Comparison of ENCODE assay signal across 8 cellular contexts in genomic region chr10:58334817-58335305, GRCh38. TPM values are rescaled to one million over a fixed set of nuclear protein-coding genes. Genes with fewer than 3 reads are reported as not detected.
A peak's percentile ranks its signal among the peaks of the same experiment; 100 is the strongest.
DNase-seq lines count a peak whose midpoint lies in the region; ATAC-seq and TF ChIP-seq lines count a peak whose summit lies in the region.

Gene UBE2D1 (plus strand): TSS chr10:58335006. CDS start chr10:58335202, 196 bp downstream.

- no peaks in the 10 kb centered on the region for H3K9me3 ChIP-seq in liver (ENCODE audit: control insufficient read depth in 4 of 4, low read length in 3 of 4)

- no peak for TF ChIP-seq CTCF in liver (IDR thresholded peaks at IDR 0.05; ENCODE audit: low read depth, low read length, missing input control)

- no peak for TF ChIP-seq RAD21 in liver (IDR thresholded peaks at IDR 0.05)

- peak within 1 kb of the TSS; percentile 65 to 91 (median 91) for H3K4me3 ChIP-seq in liver (ENCODE audit: low read depth in 1 of 3, low read length in 3 of 3)

- no peaks in the 10 kb centered on the region for H3K27me3 ChIP-seq in liver (ENCODE audit: control insufficient read depth in 4 of 4, insufficient read depth in 4 of 4, low read length in 3 of 4)

- peak; percentile 77 for DNase-seq in AML-193 (lab: John Stamatoyannopoulos, UW)
- peak; percentile 38 to 85 for DNase-seq in NCI-H526 (lab: John Stamatoyannopoulos, UW)
- peak; percentile 82 to 84 for DNase-seq in activated CD4-positive, alpha-beta T cell treated with anti-CD3 and anti-CD28 coated beads, Interleukin-2, amount 50 U/mL, for 4 hours
- DNase-seq in dermis microvascular lymphatic vessel endothelial cell (ENCODE audit: low read depth in 2 of 2) = peak; percentile 14 to 73
- DNase-seq in stimulated activated CD4-positive, alpha-beta T cell treated with anti-CD3 and anti-CD28 coated beads, Interleukin-4, amount 100 ng/mL, for 4 hours = peak; percentile 83 to 86

- no peaks in the 10 kb centered on the region for H3K36me3 ChIP-seq in liver (ENCODE audit: control insufficient read depth in 4 of 4, insufficient read depth in 3 of 4, low read depth in 1 of 4, low read length in 3 of 4)

- peak within 1 kb of the TSS; percentile 52 to 83 for H3K9ac ChIP-seq in liver (ENCODE audit: low read depth in 1 of 2, low read length in 2 of 2)

- ATAC-seq in GM19025 (IDR thresholded peaks at IDR 0.05; ENCODE audit: low read depth, unreplicated experiment) (peak; percentile 97), HG03280 (IDR thresholded peaks at IDR 0.05; ENCODE audit: unreplicated experiment) (peak; percentile 94)

- peaks cover 2 to 18% (median 7%) of the 10 kb centered on the region in 4 donors for H3K4me1 ChIP-seq in liver (ENCODE audit: control insufficient read depth in 4 of 4, insufficient read depth in 4 of 4, low read length in 3 of 4)

- H3K27ac ChIP-seq in liver (ENCODE audit: low read depth in 1 of 2, low read length in 2 of 2) = peak within 1 kb of the TSS; percentile 69 to 80

- WGBS in liver = under 1% methylated on average over 49 of the region's 49 CpGs

TF ChIP-seq in liver, 16 proteins besides CTCF, POLR2A, EP300 and RAD21:
- peak; percentile 38 for TF ChIP-seq YY1 (IDR thresholded peaks at IDR 0.05)
- TF ChIP-seq, protein P1, sequence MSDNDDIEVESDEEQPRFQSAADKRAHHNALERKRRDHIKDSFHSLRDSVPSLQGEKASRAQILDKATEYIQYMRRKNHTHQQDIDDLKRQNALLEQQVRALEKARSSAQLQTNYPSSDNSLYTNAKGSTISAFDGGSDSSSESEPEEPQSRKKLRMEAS (IDR thresholded peaks at IDR 0.05) = peak; percentile 38
- no peak for TF ChIP-seq JUND (IDR thresholded peaks at IDR 0.05)
- no peak for TF ChIP-seq HNF4G (IDR thresholded peaks at IDR 0.05)
- TF ChIP-seq ZBTB33 (IDR thresholded peaks at IDR 0.05) = no peak
- TF ChIP-seq RXRA (IDR thresholded peaks at IDR 0.05) = peak in 1 of 2 donors; percentile 30
- TF ChIP-seq SP1 (IDR thresholded peaks at IDR 0.05) = no peak
- TF ChIP-seq NR2F2 (IDR thresholded peaks at IDR 0.05) = no peak
- peak in 1 of 2 donors; percentile 39 for TF ChIP-seq GABPA (IDR thresholded peaks at IDR 0.05 in 1 of 2, conservative IDR thresholded peaks at IDR 0.05 in 1 of 2)
- peak in 1 of 2 donors; percentile 11 for TF ChIP-seq EGR1 (IDR thresholded peaks at IDR 0.05; ENCODE audit: low read depth in 2 of 2)
- peak; percentile 79 for TF ChIP-seq REST (IDR thresholded peaks at IDR 0.05)
- peak; percentile 90 for TF ChIP-seq TAF1 (conservative IDR thresholded peaks at IDR 0.05)
- TF ChIP-seq FOXA1 (IDR thresholded peaks at IDR 0.05) = no peak
- no peak for TF ChIP-seq HNF4A (conservative IDR thresholded peaks at IDR 0.05)
- TF ChIP-seq, protein P2, sequence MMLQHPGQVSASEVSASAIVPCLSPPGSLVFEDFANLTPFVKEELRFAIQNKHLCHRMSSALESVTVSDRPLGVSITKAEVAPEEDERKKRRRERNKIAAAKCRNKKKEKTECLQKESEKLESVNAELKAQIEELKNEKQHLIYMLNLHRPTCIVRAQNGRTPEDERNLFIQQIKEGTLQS (IDR thresholded peaks at IDR 0.05) = no peak
- no peak for TF ChIP-seq FOXA2 (IDR thresholded peaks at IDR 0.05)

RNA-seq across cellular contexts. Expression of gene UBE2D1, which starts in this region (rescaled TPM):
- 5.9 and 7.8 TPM in 2 replicates for total RNA-seq in dermis microvascular lymphatic vessel endothelial cell
- total RNA-seq in liver = 1 to 10 TPM; 4.9 to 6.7 TPM
- polyA plus RNA-seq in liver = 1 to 10 TPM; 3.5 to 6.8 TPM

Comparison
In these comparisons a context has a peak if more than half of its experiments do, and no peak if none do; other contexts are left out.
1. Peak in every context shown above with its lines: DNase-seq, ATAC-seq, H3K4me3 ChIP-seq and H3K27ac ChIP-seq.